Comparison of ENCODE assay signal across 1 cellular context in genomic region chr9:96156578-96156977, GRCh38.
TF ChIP-seq lines count a peak whose summit lies in the region.

No MANE protein-coding gene starts in this region.

TF ChIP-seq in SK-N-SH treated with all-trans-retinoic acid at 6 μM for 48 hours, 23 proteins besides CTCF, POLR2A, EP300 and RAD21 (continued from another document):
- TF ChIP-seq RARB (CRISPR knock-in tag; IDR thresholded peaks at IDR 0.05): no peak
- no peak for TF ChIP-seq ISL1 (CRISPR knock-in tag; IDR thresholded peaks at IDR 0.05)
- TF ChIP-seq ZNF70 (CRISPR knock-in tag; IDR thresholded peaks at IDR 0.05): no peak
- TF ChIP-seq BACH2 (CRISPR knock-in tag; IDR thresholded peaks at IDR 0.05; ENCODE audit: borderline replicate concordance): no peak
- TF ChIP-seq ZNF8 (CRISPR knock-in tag; IDR thresholded peaks at IDR 0.05): no peak
- no peak for TF ChIP-seq ZC3H10 (CRISPR knock-in tag; IDR thresholded peaks at IDR 0.05)
- no peak for TF ChIP-seq ZFP30 (CRISPR knock-in tag; IDR thresholded peaks at IDR 0.05)
- no peak for TF ChIP-seq PPARA (CRISPR knock-in tag; IDR thresholded peaks at IDR 0.05; ENCODE audit: borderline replicate concordance)
- TF ChIP-seq TSHZ2 (CRISPR knock-in tag; IDR thresholded peaks at IDR 0.05): no peak
- TF ChIP-seq ESRRG (CRISPR knock-in tag; IDR thresholded peaks at IDR 0.05): no peak
- no peak for TF ChIP-seq GLIS3 (CRISPR knock-in tag; IDR thresholded peaks at IDR 0.05)
- no peak for TF ChIP-seq ZFP3 (CRISPR knock-in tag; IDR thresholded peaks at IDR 0.05)
- TF ChIP-seq SNAI2 (CRISPR knock-in tag; IDR thresholded peaks at IDR 0.05): no peak
TF ChIP-seq in SK-N-SH treated with all-trans-retinoic acid at 6 μM for 48 hours: peak in this region for 0.
